Comparison of ENCODE assay signal across 21 cellular contexts in genomic region chr20:36849333-36850065, GRCh38. TPM values are rescaled to one million over a fixed set of nuclear protein-coding genes. Genes with fewer than 3 reads are reported as not detected.
DNase-seq lines count a peak whose midpoint lies in the region; ATAC-seq and TF ChIP-seq lines count a peak whose summit lies in the region.
"Had no signal": no experiment of that assay in that cellular context is flagged by ENCODE, and none has a peak within 500 bp of the region (broad histone marks: within the 10 kb centered on the region; RNA-seq: fewer than 3 reads in every experiment).

No MANE protein-coding gene starts in this region.

- TF ChIP-seq EP300 in SK-N-SH (IDR thresholded peaks at IDR 0.05; ENCODE audit: borderline replicate concordance in 1 of 2, low read depth in 1 of 2, low read length in 1 of 2): no peak

- H2BK5ac ChIP-seq in mesenchymal stem cell (ENCODE audit: low read depth, low read length, poor library complexity, severe bottlenecking): no peak overlapping the region

- no peaks in the 10 kb centered on the region for H3K9me3 Mint-ChIP-seq in activated CD4-positive, alpha-beta T cell treated with anti-CD3 and anti-CD28 coated beads, Interleukin-2, amount 10 ng/mL, durations not matched to agents 24 days and 14 days

- peak overlapping the region; percentile 35 to 49 for H3K4ac ChIP-seq in mesenchymal stem cell (ENCODE audit: low read depth in 1 of 2, low read length in 2 of 2)

- H3K27ac ChIP-seq in SK-N-SH (ENCODE audit: low read depth in 2 of 2, low read length in 1 of 2) (peak overlapping the region in 1 of 2 experiments; percentile 91; a peak in 2 of 4 replicates), ascending aorta (peak overlapping the region; percentile 93 to 98), mesenchymal stem cell (ENCODE audit: low read length, poor library complexity, severe bottlenecking) (no peak overlapping the region), tibial artery (peak overlapping the region; percentile 89 to 96)
- H3K27ac ChIP-seq: 22Rv1 had no signal

- no peaks in the 10 kb centered on the region for H3K9me2 ChIP-seq in SK-N-SH

- WGBS in SK-N-SH (ENCODE audit: low lambda C conversion rate): 87% methylated on average over 9 of the region's 9 CpGs
- WGBS in mesenchymal stem cell: 74% methylated on average over 8 of the region's 9 CpGs

- no peak overlapping the region for H3K14ac ChIP-seq in mesenchymal stem cell (ENCODE audit: low read length in 2 of 2)

- peak overlapping the region; percentile 51 to 84 for H2BK12ac ChIP-seq in mesenchymal stem cell (ENCODE audit: low read length in 2 of 2)

- H3K36me3 ChIP-seq in SK-N-SH (replicated peaks in 1 of 2; ENCODE audit: control insufficient read depth in 1 of 2, insufficient read depth in 2 of 2, low read length in 1 of 2) (no peaks in the 10 kb centered on the region), ascending aorta (no peaks in the 10 kb centered on the region), mesenchymal stem cell (ENCODE audit: control insufficient read depth in 1 of 2, insufficient read depth in 2 of 2, low read depth in 1 of 2, low read length in 2 of 2) (peaks cover 4 to 14% of the 10 kb centered on the region in 2 experiments), tibial artery (no peaks in the 10 kb centered on the region)
- H3K36me3 ChIP-seq: suprapubic skin had no signal

- H3K27ac Mint-ChIP-seq in activated CD4-positive, alpha-beta T cell treated with anti-CD3 and anti-CD28 coated beads, Interleukin-2, amount 10 ng/mL, durations not matched to agents 24 days and 14 days: no peak overlapping the region
- H3K27ac Mint-ChIP-seq: GM23338, T-helper 17 cell had no signal

- no peak overlapping the region for H4K91ac ChIP-seq in mesenchymal stem cell (ENCODE audit: low read length)

- H3K9ac ChIP-seq in SK-N-SH (peak overlapping the region; percentile 36; the same call in 1 of the 2 replicates), mesenchymal stem cell (ENCODE audit: low read length) (peak overlapping the region; percentile 85)

- peaks cover 94% of the 10 kb centered on the region for H3K79me2 ChIP-seq in SK-N-SH (ENCODE audit: insufficient read depth)

- CTCF ChIA-PET in SK-N-SH (lab: Yijun Ruan, JAX): interaction anchor here (0.8 to 2.0 kb wide), 3 partner anchors 12 to 14 kb away, joined by 4 to 5 read pairs (median 4); a partner anchor contains a TSS

- H3K9me3 ChIP-seq in SK-N-SH (no peaks in the 10 kb centered on the region), ascending aorta (no peaks in the 10 kb centered on the region), mesenchymal stem cell (ENCODE audit: control insufficient read depth, low read length) (no peaks in the 10 kb centered on the region), tibial artery (no peaks in the 10 kb centered on the region)
- H3K9me3 ChIP-seq: suprapubic skin had no signal

- H3K4me1 ChIP-seq in SK-N-SH (ENCODE audit: control insufficient read depth in 1 of 2, insufficient read depth in 2 of 2, low read depth in 1 of 2, low read length in 1 of 2): peaks cover 9 to 21% of the 10 kb centered on the region in 2 experiments; a peak in 2 of 4 replicates
- H3K4me1 ChIP-seq in ascending aorta: peaks cover 21 to 71% of the 10 kb centered on the region in 2 donors
- H3K4me1 ChIP-seq in mesenchymal stem cell (ENCODE audit: control insufficient read depth, insufficient read depth, low read depth, low read length): peaks cover 29% of the 10 kb centered on the region
- peaks cover 8 to 88% (median 79%) of the 10 kb centered on the region in 4 donors for H3K4me1 ChIP-seq in tibial artery

- intact Hi-C loops in ascending aorta (cut with DNase I): loop anchor here (5.0 kb wide), 1 partner anchor 142 kb away; no protein-coding TSS in a partner anchor
- intact Hi-C loops in tibial artery (cut with DNase I; ENCODE audit: low total_unique reads): no loop called here
- intact Hi-C loops in activated CD4-positive, alpha-beta T cell treated with anti-CD3 and anti-CD28 coated beads, Interleukin-2, amount 10 ng/mL, durations not matched to agents 24 days and 14 days (cut with micrococcal nuclease): loop anchor here (10.0 kb wide), 1 partner anchor 45 kb away; no protein-coding TSS in a partner anchor

- H3F3A ChIP-seq in SK-N-SH (replicated peaks; ENCODE audit: insufficient read depth): peaks cover 23% of the 10 kb centered on the region

- peak overlapping the region; percentile 43 for H2AK5ac ChIP-seq in mesenchymal stem cell (ENCODE audit: low read length, severe bottlenecking)

- ATAC-seq in SK-N-SH treated with all-trans-retinoic acid at 6 μM for 48 hours: no peak
- ATAC-seq: activated CD4-positive, CD25-positive, alpha-beta regulatory T cell treated with anti-CD3 and anti-CD28 coated beads, Interleukin-2, amount 50 U/mL, for 24 hours; GM23338; Panc1; T-helper 17 cell had no signal

- H3K27me3 ChIP-seq in SK-N-SH (ENCODE audit: insufficient read depth): no peaks in the 10 kb centered on the region
- H3K27me3 ChIP-seq in ascending aorta: no peaks in the 10 kb centered on the region
- H3K27me3 ChIP-seq in mesenchymal stem cell (ENCODE audit: control insufficient read depth in 1 of 2, insufficient read depth in 1 of 2, low read length in 2 of 2): no peaks in the 10 kb centered on the region
- no peaks in the 10 kb centered on the region for H3K27me3 ChIP-seq in tibial artery
- H3K27me3 ChIP-seq: suprapubic skin had no signal

- H3K23ac ChIP-seq in mesenchymal stem cell (ENCODE audit: low read length in 2 of 2): no peak overlapping the region

- peaks cover 18% of the 10 kb centered on the region for H3K79me1 ChIP-seq in mesenchymal stem cell (replicated peaks; ENCODE audit: low read length, poor library complexity, severe bottlenecking)

- peaks cover 16% of the 10 kb centered on the region for H4K20me1 ChIP-seq in SK-N-SH (ENCODE audit: insufficient read depth)

- no peak overlapping the region for H3K4me3 Mint-ChIP-seq in activated CD4-positive, alpha-beta T cell treated with anti-CD3 and anti-CD28 coated beads, Interleukin-2, amount 10 ng/mL, durations not matched to agents 24 days and 14 days
- H3K4me3 Mint-ChIP-seq: brain, GM23338, T-helper 17 cell had no signal

- H3K4me3 ChIP-seq in SK-N-SH (ENCODE audit: low read depth in 2 of 2, low read length in 1 of 2) (no peak overlapping the region), ascending aorta (no peak overlapping the region), mesenchymal stem cell (ENCODE audit: insufficient read depth in 1 of 2, low read depth in 1 of 2, low read length in 2 of 2) (no peak overlapping the region), tibial artery (no peak overlapping the region)
- H3K4me3 ChIP-seq: GM23338, suprapubic skin had no signal

- POLR2A ChIA-PET in SK-N-SH (lab: Yijun Ruan, JAX): no interaction called here

- no peaks in the 10 kb centered on the region for H3K4me1 Mint-ChIP-seq in activated CD4-positive, alpha-beta T cell treated with anti-CD3 and anti-CD28 coated beads, Interleukin-2, amount 10 ng/mL, durations not matched to agents 24 days and 14 days
- H3K4me1 Mint-ChIP-seq: T-helper 17 cell had no signal

- no peak overlapping the region for H2BK120ac ChIP-seq in mesenchymal stem cell (ENCODE audit: low read depth, low read length)

- H3K18ac ChIP-seq in mesenchymal stem cell (ENCODE audit: low read depth in 1 of 2, low read length in 2 of 2): no peak overlapping the region

- H4K8ac ChIP-seq in mesenchymal stem cell (ENCODE audit: low read length): peak overlapping the region; percentile 12

- no peak for TF ChIP-seq RAD21 in SK-N-SH (IDR thresholded peaks at IDR 0.05; ENCODE audit: low read length)

- no peak overlapping the region for H2AFZ ChIP-seq in SK-N-SH (ENCODE audit: low read depth)
- H2AFZ ChIP-seq in mesenchymal stem cell (ENCODE audit: low read depth, low read length): no peak overlapping the region
- H2AFZ ChIP-seq: GM23338 had no signal

- TF ChIP-seq CTCF in SK-N-SH (IDR thresholded peaks at IDR 0.05) (no peak), ascending aorta (IDR thresholded peaks at IDR 0.05) (no peak), tibial artery (IDR thresholded peaks at IDR 0.05) (no peak)

- no peak overlapping the region for H2BK15ac ChIP-seq in mesenchymal stem cell (ENCODE audit: low read depth, poor library complexity, severe bottlenecking)

- no peaks in the 10 kb centered on the region for H3K36me3 Mint-ChIP-seq in activated CD4-positive, alpha-beta T cell treated with anti-CD3 and anti-CD28 coated beads, Interleukin-2, amount 10 ng/mL, durations not matched to agents 24 days and 14 days (ENCODE audit: low read depth)

- DNase-seq in SK-N-SH (no peak), ascending aorta (ENCODE audit: low spot score in 2 of 2) (no peak), mesenchymal stem cell (no peak), tibial artery (no peak), NOMO-1 treated with DMSO at 0.1 percent for 48 hours (lab: John Stamatoyannopoulos, UW; ENCODE audit: unreplicated experiment) (no peak), mesenteric fat pad (ENCODE audit: low spot score) (no peak)
- DNase-seq in activated CD4-positive, alpha-beta T cell treated with anti-CD3 and anti-CD28 coated beads, Interleukin-2, amount 10 ng/mL, durations not matched to agents 24 days and 14 days: no peak
- DNase-seq: EL; MM.1S; NCI-H1930; NCI-H510A; stimulated activated CD4-positive, alpha-beta T cell treated with anti-CD3 and anti-CD28 coated beads, Interleukin-1b, Interleukin-23, amount 100 ng/mL, for 48 hours; T-helper 17 cell had no signal

- H3K4me2 ChIP-seq in SK-N-SH: peak overlapping the region; percentile 59
- no peak overlapping the region for H3K4me2 ChIP-seq in mesenchymal stem cell (ENCODE audit: low read length, poor library complexity, severe bottlenecking)
- H3K4me2 ChIP-seq: GM23338 had no signal

- no peaks in the 10 kb centered on the region for H3K27me3 Mint-ChIP-seq in activated CD4-positive, alpha-beta T cell treated with anti-CD3 and anti-CD28 coated beads, Interleukin-2, amount 10 ng/mL, durations not matched to agents 24 days and 14 days
- H3K27me3 Mint-ChIP-seq: brain, T-helper 17 cell had no signal

TF ChIP-seq in SK-N-SH, 30 proteins besides CTCF, POLR2A, EP300 and RAD21 (continues in another document):
- TF ChIP-seq EZH2phosphoT487 (IDR thresholded peaks at IDR 0.05; ENCODE audit: borderline replicate concordance, low read depth) (no peak), TEAD4 (IDR thresholded peaks at IDR 0.05; ENCODE audit: borderline replicate concordance, insufficient read depth) (no peak), MXI1 (IDR thresholded peaks at IDR 0.05; ENCODE audit: low read depth, low read length) (no peak)

TF ChIP-seq in SK-N-SH treated with all-trans-retinoic acid at 6 μM for 48 hours, 23 proteins besides CTCF, POLR2A, EP300 and RAD21:
- no peak for TF ChIP-seq ISL1 (CRISPR knock-in tag; IDR thresholded peaks at IDR 0.05)

RNA-seq across cellular contexts. Expression of gene TLDC2, which starts 26.4 kb away (rescaled TPM):
- 0.02 and 0.08 TPM in 2 replicates for polyA plus RNA-seq in SK-N-SH (2012; rRNA removed)
- 0.04 and 0.08 TPM in 2 replicates for polyA plus RNA-seq in SK-N-SH (2012; cell fraction: cytosol; rRNA removed)
- 0.02 and 0.07 TPM in 2 replicates for polyA plus RNA-seq in SK-N-SH (2012; cell fraction: nucleus; rRNA removed)
- not detected for total RNA-seq in ascending aorta
- polyA plus RNA-seq in mesenchymal stem cell (2013, experiment 1 of 2): not detected
- polyA plus RNA-seq in mesenchymal stem cell (2013, experiment 2 of 2): not detected
- not detected in 2 replicates for total RNA-seq in activated CD4-positive, alpha-beta T cell treated with anti-CD3 and anti-CD28 coated beads, Interleukin-2, amount 10 ng/mL, durations not matched to agents 24 days and 14 days
- total RNA-seq in mesenteric fat pad: not detected
- total RNA-seq: suprapubic skin, T-helper 17 cell had no signal
- polyA plus RNA-seq: neural cell had no signal
